33 cellular contexts compared by ENCODE assay signal in genomic region chr16:22184615-22184968, GRCh38. TPM values are rescaled to one million over a fixed set of nuclear protein-coding genes. Genes with fewer than 3 reads are reported as not detected.
"Had no signal": no experiment of that assay in that cellular context is flagged by ENCODE, and none has a peak within 500 bp of the region (broad histone marks: within the 10 kb centered on the region; RNA-seq: fewer than 3 reads in every experiment).

No MANE protein-coding gene starts in this region.

- H3K4me3 Mint-ChIP-seq: activated B cell treated with CpG ODN at 0.5 μM for 24 hours; activated CD4-positive, alpha-beta memory T cell treated with anti-CD3 and anti-CD28 coated beads, Interleukin-2, amount 10 ng/mL, durations not matched to agents 7 days and 5 days; activated naive CD4-positive, alpha-beta T cell treated with anti-CD3 and anti-CD28 coated beads for 36 hours; activated naive CD8-positive, alpha-beta T cell treated with anti-CD3 and anti-CD28 coated beads for 36 hours; activated T-helper 17 cell treated with anti-CD3 and anti-CD28 coated beads, Interleukin-2, amount 50 U/mL, for 72 hours had no signal

- ATAC-seq: activated T-helper 17 cell treated with anti-CD3 and anti-CD28 coated beads, Interleukin-2, amount 50 U/mL, for 72 hours had no signal

- FAIRE-seq: RCC 7860, TTC549 had no signal

- H3K27ac ChIP-seq: breast epithelium, colonic mucosa had no signal

- H3K9me3 Mint-ChIP-seq: activated B cell treated with CpG ODN at 0.5 μM for 24 hours; activated CD4-positive, alpha-beta memory T cell treated with anti-CD3 and anti-CD28 coated beads, Interleukin-2, amount 10 ng/mL, durations not matched to agents 7 days and 5 days; activated naive CD4-positive, alpha-beta T cell treated with anti-CD3 and anti-CD28 coated beads for 36 hours; activated naive CD8-positive, alpha-beta T cell treated with anti-CD3 and anti-CD28 coated beads for 36 hours; activated T-helper 17 cell treated with anti-CD3 and anti-CD28 coated beads, Interleukin-2, amount 50 U/mL, for 72 hours had no signal

- DNase-seq: activated B cell treated with CpG ODN at 0.5 μM for 24 hours; activated CD4-positive, alpha-beta memory T cell treated with anti-CD3 and anti-CD28 coated beads, Interleukin-2, amount 10 ng/mL, durations not matched to agents 7 days and 5 days; activated CD4-positive, alpha-beta T cell treated with anti-CD3 and anti-CD28 coated beads for 1 hour; activated CD4-positive, alpha-beta T cell treated with anti-CD3 and anti-CD28 coated beads, Interleukin-2, amount 50 U/mL, for 1 hour; activated gamma-delta T cell; activated naive CD4-positive, alpha-beta T cell treated with anti-CD3 and anti-CD28 coated beads for 36 hours; activated naive CD8-positive, alpha-beta T cell treated with anti-CD3 and anti-CD28 coated beads for 36 hours; activated T-cell treated with anti-CD3 and anti-CD28 coated beads for 4 hours; activated T-cell treated with anti-CD3 and anti-CD28 coated beads, Interleukin-2, amount 50 U/mL, for 48 hours; caudate nucleus; colonic mucosa; MV-4-11; NCI-H1092 treated with DMSO at 0.1 percent for 48 hours; NCI-H1417 treated with DMSO at 0.1 percent for 48 hours; NCI-H1694; NCI-H2029; NCI-H2107; NCI-H226; NCI-H526 treated with DMSO at 0.1 percent for 48 hours; NK-92 treated with Interleukin-12 subunit alpha and Interleukin-12 subunit beta, amount 100 ng/mL, for 24 hours; SHP77 treated with DMSO at 0.1 percent for 48 hours; T-helper 2 cell; T1000 had no signal

- H3K27me3 Mint-ChIP-seq: activated B cell treated with CpG ODN at 0.5 μM for 24 hours; activated CD4-positive, alpha-beta memory T cell treated with anti-CD3 and anti-CD28 coated beads, Interleukin-2, amount 10 ng/mL, durations not matched to agents 7 days and 5 days; activated naive CD8-positive, alpha-beta T cell treated with anti-CD3 and anti-CD28 coated beads for 36 hours; activated T-helper 17 cell treated with anti-CD3 and anti-CD28 coated beads, Interleukin-2, amount 50 U/mL, for 72 hours had no signal

- H3K9me3 ChIP-seq: breast epithelium, colonic mucosa had no signal

- H3K36me3 Mint-ChIP-seq: activated naive CD8-positive, alpha-beta T cell treated with anti-CD3 and anti-CD28 coated beads for 36 hours had no signal

- H3K36me3 ChIP-seq: breast epithelium, colonic mucosa had no signal

- H3K27me3 ChIP-seq: breast epithelium, colonic mucosa had no signal

- H3K4me3 ChIP-seq: breast epithelium, colonic mucosa had no signal

- H3K27ac Mint-ChIP-seq: activated B cell treated with CpG ODN at 0.5 μM for 24 hours; activated CD4-positive, alpha-beta memory T cell treated with anti-CD3 and anti-CD28 coated beads, Interleukin-2, amount 10 ng/mL, durations not matched to agents 7 days and 5 days; activated naive CD4-positive, alpha-beta T cell treated with anti-CD3 and anti-CD28 coated beads for 36 hours; activated naive CD8-positive, alpha-beta T cell treated with anti-CD3 and anti-CD28 coated beads for 36 hours; activated T-helper 17 cell treated with anti-CD3 and anti-CD28 coated beads, Interleukin-2, amount 50 U/mL, for 72 hours had no signal

RNA-seq across cellular contexts. Expression of gene SDR42E2, which starts 22.3 kb away (rescaled TPM):
- total RNA-seq: activated CD4-positive, alpha-beta memory T cell treated with anti-CD3 and anti-CD28 coated beads, Interleukin-2, amount 10 ng/mL, durations not matched to agents 7 days and 5 days; activated CD8-positive, alpha-beta memory T cell treated with anti-CD3 and anti-CD28 coated beads for 36 hours; activated naive CD8-positive, alpha-beta T cell treated with anti-CD3 and anti-CD28 coated beads for 36 hours; activated T-helper 17 cell treated with anti-CD3 and anti-CD28 coated beads, Interleukin-2, amount 50 U/mL, for 72 hours; aorta; cerebellum; colonic mucosa; MCF 10A; NCI-H460; SK-MEL-5 had no signal
